ENCODE assay signal across 1 cellular context in genomic region chr9:16266648-16267276, GRCh38.
TF ChIP-seq lines count a peak whose summit lies in the region.

No MANE protein-coding gene starts in this region.

TF ChIP-seq in GM23338, 12 proteins besides CTCF, POLR2A, EP300 and RAD21:
- TF ChIP-seq ZNF462 (CRISPR knock-in tag; IDR thresholded peaks at IDR 0.05) (no peak), ZNF114 (CRISPR knock-in tag; IDR thresholded peaks at IDR 0.05) (0 out of 2 replicates have a peak, but pooled peaks have one; percentile 11), NANOG (IDR thresholded peaks at IDR 0.05; ENCODE audit: borderline replicate concordance) (no peak)
